ENCODE assay signal across 17 cellular contexts in genomic region chr4:32025840-32026459, GRCh38.
DNase-seq lines count a peak whose midpoint lies in the region; ATAC-seq, FAIRE-seq and TF ChIP-seq lines count a peak whose summit lies in the region.
"Had no signal": no experiment of that assay in that cellular context is flagged by ENCODE, and none has a peak within 500 bp of the region (broad histone marks: within the 10 kb centered on the region; RNA-seq: fewer than 3 reads in every experiment).

No MANE protein-coding gene starts in this region.

- H3K27ac ChIP-seq in HUES48 (ENCODE audit: low read depth, low read length) (peak overlapping the region; percentile 21), kidney (ENCODE audit: low read depth in 2 of 2, low read length in 2 of 2) (no peak overlapping the region)
- H3K27ac ChIP-seq: left ventricle myocardium inferior, parathyroid adenoma, testis had no signal

- H3K9ac ChIP-seq in HUES48 (ENCODE audit: low read depth, low read length) (no peak overlapping the region), kidney (ENCODE audit: low read length in 2 of 2) (no peak overlapping the region)
- H3K9ac ChIP-seq: parathyroid adenoma had no signal

- intact Hi-C loops in kidney (cut with DNase I) = no loop called here

- H3K4me1 ChIP-seq in HUES48 (ENCODE audit: control insufficient read depth, insufficient read depth, low read length) (peaks cover 12% of the 10 kb centered on the region), kidney (ENCODE audit: control insufficient read depth in 1 of 2, insufficient read depth in 1 of 2, low read depth in 1 of 2, low read length in 2 of 2) (no peaks in the 10 kb centered on the region)
- H3K4me1 ChIP-seq: BE2C, HAP-1, left ventricle myocardium inferior, parathyroid adenoma, testis had no signal

- H3K4me1 Mint-ChIP-seq in activated T-cell treated with anti-CD3 and anti-CD28 coated beads, Interleukin-2, amount 50 U/mL, for 4 hours (ENCODE audit: low read depth) = no peaks in the 10 kb centered on the region
- H3K4me1 Mint-ChIP-seq: activated CD4-positive, alpha-beta T cell treated with anti-CD3 and anti-CD28 coated beads for 36 hours had no signal

- ATAC-seq in HG03159 (IDR thresholded peaks at IDR 0.05; ENCODE audit: unreplicated experiment) = no peak
- ATAC-seq in activated T-cell treated with anti-CD3 and anti-CD28 coated beads, Interleukin-2, amount 50 U/mL, for 4 hours = no peak
- ATAC-seq: activated CD4-positive, alpha-beta T cell treated with anti-CD3 and anti-CD28 coated beads for 36 hours had no signal

- no peaks in the 10 kb centered on the region for H3K36me3 ChIP-seq in HUES48 (ENCODE audit: control insufficient read depth, insufficient read depth, low read length)
- no peaks in the 10 kb centered on the region for H3K36me3 ChIP-seq in kidney (ENCODE audit: control insufficient read depth in 1 of 2, insufficient read depth in 2 of 2, low read length in 2 of 2)
- H3K36me3 ChIP-seq: BE2C, HAP-1, left ventricle myocardium inferior had no signal

- 0 out of 2 replicates have a peak, but pooled peaks cover 11% of the 10 kb centered on the region for H3K9me3 ChIP-seq in HUES48 (ENCODE audit: control insufficient read depth, insufficient read depth, low read length)
- no peaks in the 10 kb centered on the region for H3K9me3 ChIP-seq in kidney (ENCODE audit: control insufficient read depth in 1 of 2, low read length in 2 of 2)
- H3K9me3 ChIP-seq: BE2C, HAP-1, left ventricle myocardium inferior, testis had no signal

- no peaks in the 10 kb centered on the region for H3K27me3 ChIP-seq in HUES48 (ENCODE audit: control insufficient read depth, insufficient read depth, low read length)
- H3K27me3 ChIP-seq: BE2C, testis had no signal

- in situ Hi-C loops in astrocyte of the spinal cord (cut with HindIII; ENCODE audit: low sequenced_read_pairs) = no loop called here

- FAIRE-seq in kidney (lab: Jason Lieb, UNC) = peak; percentile 53
- FAIRE-seq: GM19239 had no signal

- peaks cover 23% of the 10 kb centered on the region for H3K9me3 Mint-ChIP-seq in activated T-cell treated with anti-CD3 and anti-CD28 coated beads, Interleukin-2, amount 50 U/mL, for 4 hours

- TF ChIP-seq CTCF in astrocyte of the spinal cord (IDR thresholded peaks at IDR 0.05; ENCODE audit: low read depth, low read length) (no peak), kidney (IDR thresholded peaks at IDR 0.05; ENCODE audit: borderline replicate concordance, extremely low read depth, insufficient read depth) (no peak), GM10266 (IDR thresholded peaks at IDR 0.05; ENCODE audit: control insufficient read depth, insufficient read depth, low read depth, missing control alignments) (no peak)

- peak; percentile 79 for DNase-seq in A172 (ENCODE audit: low spot score)
- DNase-seq in astrocyte of the spinal cord (ENCODE audit: low read depth, low spot score) = peak; percentile 55
- no peak for DNase-seq in kidney
- DNase-seq in activated T-cell treated with anti-CD3 and anti-CD28 coated beads, Interleukin-2, amount 50 U/mL, for 4 hours = no peak
- no peak for DNase-seq in DMS 273 treated with DMSO at 0.1 percent for 48 hours (lab: John Stamatoyannopoulos, UW)
- no peak for DNase-seq in GM10266 (ENCODE audit: extremely low spot score)
- DNase-seq: activated CD4-positive, alpha-beta T cell treated with anti-CD3 and anti-CD28 coated beads for 36 hours; activated naive CD4-positive, alpha-beta T cell treated with anti-CD3 and anti-CD28 coated beads for 36 hours; BE2C; left ventricle myocardium inferior; Right ventricle myocardium superior; testis had no signal

- H3K27me3 Mint-ChIP-seq in activated T-cell treated with anti-CD3 and anti-CD28 coated beads, Interleukin-2, amount 50 U/mL, for 4 hours (ENCODE audit: low read depth) = no peaks in the 10 kb centered on the region
- H3K27me3 Mint-ChIP-seq: activated CD4-positive, alpha-beta T cell treated with anti-CD3 and anti-CD28 coated beads for 36 hours had no signal

- H3K4me3 Mint-ChIP-seq in activated T-cell treated with anti-CD3 and anti-CD28 coated beads, Interleukin-2, amount 50 U/mL, for 4 hours = no peak overlapping the region
- H3K4me3 Mint-ChIP-seq: activated CD4-positive, alpha-beta T cell treated with anti-CD3 and anti-CD28 coated beads for 36 hours; activated naive CD4-positive, alpha-beta T cell treated with anti-CD3 and anti-CD28 coated beads for 36 hours had no signal

- no peaks in the 10 kb centered on the region for H3K36me3 Mint-ChIP-seq in activated T-cell treated with anti-CD3 and anti-CD28 coated beads, Interleukin-2, amount 50 U/mL, for 4 hours (ENCODE audit: insufficient read depth)

- H3K4me3 ChIP-seq in HUES48 (ENCODE audit: low read depth, low read length) = no peak overlapping the region
- no peak overlapping the region for H3K4me3 ChIP-seq in astrocyte of the spinal cord (ENCODE audit: low read depth, low read length)
- no peak overlapping the region for H3K4me3 ChIP-seq in kidney (ENCODE audit: low read length in 2 of 2)
- H3K4me3 ChIP-seq: HAP-1, left ventricle myocardium inferior, testis had no signal

Comparison
In these comparisons a context has a peak if more than half of its experiments do, and no peak if none do; other contexts are left out.
1. DNase-seq: peak in A172 (single experiment) and astrocyte of the spinal cord (single experiment); none in kidney (single experiment), activated T-cell treated with anti-CD3 and anti-CD28 coated beads, Interleukin-2, amount 50 U/mL, for 4 hours (single experiment), DMS 273 treated with DMSO at 0.1 percent for 48 hours (single experiment) and GM10266 (single experiment).